In the genomic region with DNA sequence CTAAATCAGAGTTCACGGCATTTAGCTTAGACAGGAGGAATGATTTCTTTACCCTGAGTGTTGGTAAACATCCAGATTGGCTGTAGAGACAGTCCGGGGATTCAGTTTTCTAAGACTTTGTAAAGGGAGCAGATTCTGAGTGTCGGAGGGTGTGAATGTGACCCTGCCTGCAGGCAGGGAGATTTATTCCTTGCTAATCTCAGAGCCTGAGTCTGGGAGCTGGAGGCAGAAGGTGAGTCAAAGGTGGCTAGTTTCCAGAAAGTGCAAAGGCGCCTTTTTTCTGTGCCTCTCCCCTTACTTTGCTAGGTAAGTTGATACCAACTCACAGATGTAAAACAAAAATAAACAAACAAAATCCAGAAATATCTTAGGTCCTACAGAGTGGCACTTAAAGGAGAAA, we compare ENCODE assay signal across 21 cellular contexts. TPM values are rescaled to one million over a fixed set of nuclear protein-coding genes. Genes with fewer than 3 reads are reported as not detected.
DNase-seq lines count a peak whose midpoint lies in the region; FAIRE-seq and TF ChIP-seq lines count a peak whose summit lies in the region.
"Had no signal": no experiment of that assay in that cellular context is flagged by ENCODE, and none has a peak within 500 bp of the region (broad histone marks: within the 10 kb centered on the region; RNA-seq: fewer than 3 reads in every experiment).

No MANE protein-coding gene starts in this region.

- H4K8ac ChIP-seq in mesendoderm (ENCODE audit: low read depth, low read length), result no peak overlapping the region

- no peaks in the 10 kb centered on the region for H3K27me3 ChIP-seq in bronchial epithelial cell (ENCODE audit: control insufficient read depth, insufficient read depth, low read length)
- H3K27me3 ChIP-seq in mesendoderm (ENCODE audit: insufficient read depth, low read length, poor library complexity), result no peaks in the 10 kb centered on the region
- H3K27me3 ChIP-seq: body of pancreas had no signal

- no peak for TF ChIP-seq CTCF in bronchial epithelial cell (IDR thresholded peaks at IDR 0.05; ENCODE audit: insufficient read depth, low read length, severe bottlenecking)

- H2BK5ac ChIP-seq in mesendoderm (ENCODE audit: low read length), result no peak overlapping the region

- WGBS in mesendoderm (ENCODE audit: extremely low coverage, insufficient coverage, low lambda C conversion rate), result no CpG with 5 or more reads among the region's 4 CpGs

- DNase-seq in M059J (ENCODE audit: low read depth), result peak; percentile 54
- DNase-seq in bronchial epithelial cell (ENCODE audit: low read depth), result peak; percentile 53
- no peak for DNase-seq in mesendoderm
- DNase-seq in substantia nigra (lab: John Stamatoyannopoulos, UW), result peak in 1 of 49 donors; percentile 19
- no peak for DNase-seq in dermis blood vessel endothelial cell
- DNase-seq in effector CD4-positive, alpha-beta T cell, result no peak
- DNase-seq in GDM1 (lab: John Stamatoyannopoulos, UW), result no peak
- DNase-seq: body of pancreas; CD4-positive, alpha-beta T cell; cortex of kidney; GF-D8; H7; hypothalamus; NCI-H2171; NCI-H526; right cardiac atrium; T-helper 2 cell; WERI-Rb-1 had no signal

- H2AK5ac ChIP-seq in mesendoderm (ENCODE audit: low read length), result no peak overlapping the region

- no peak overlapping the region for H3K4me2 ChIP-seq in mesendoderm (ENCODE audit: low read length)

- H3K79me1 ChIP-seq in mesendoderm (ENCODE audit: low read length), result peaks cover 20% of the 10 kb centered on the region

- peaks cover 9% of the 10 kb centered on the region for H3K4me1 ChIP-seq in mesendoderm (ENCODE audit: control insufficient read depth, low read depth, low read length)

- peaks cover 13% of the 10 kb centered on the region for H3K79me2 ChIP-seq in mesendoderm (ENCODE audit: control insufficient read depth, insufficient read depth, low read length)

- no peak overlapping the region for H2BK15ac ChIP-seq in mesendoderm (replicated peaks; ENCODE audit: low read depth)

- H3K27ac ChIP-seq in mesendoderm (ENCODE audit: low read depth, low read length) (no peak overlapping the region), substantia nigra (ENCODE audit: low read depth, low read length, poor library complexity, severe bottlenecking) (peak overlapping the region; percentile 4)
- H3K27ac ChIP-seq: SK-N-MC, thoracic aorta, WERI-Rb-1 had no signal

- H3K4ac ChIP-seq in mesendoderm (ENCODE audit: low read depth, low read length), result no peak overlapping the region

- H3K9ac ChIP-seq in mesendoderm (ENCODE audit: low read length), result no peak overlapping the region

- no peak overlapping the region for H3K23ac ChIP-seq in mesendoderm (ENCODE audit: low read length)

- peak overlapping the region; percentile 39 for H3K56ac ChIP-seq in mesendoderm (ENCODE audit: low read length)

- H4K5ac ChIP-seq in mesendoderm (ENCODE audit: low read length), result no peak overlapping the region

- H3K4me3 ChIP-seq in bronchial epithelial cell (ENCODE audit: low read depth, low read length) (no peak overlapping the region), mesendoderm (ENCODE audit: low read length) (no peak overlapping the region)
- H3K4me3 ChIP-seq: body of pancreas, SK-N-MC, thoracic aorta had no signal

- no peak for FAIRE-seq in bronchial epithelial cell (lab: Jason Lieb, UNC)
- FAIRE-seq: islet of Langerhans had no signal

- no peak overlapping the region for H3K18ac ChIP-seq in mesendoderm (ENCODE audit: low read length)

- no peak overlapping the region for H2BK120ac ChIP-seq in mesendoderm (ENCODE audit: low read depth, low read length)

- H3K36me3 ChIP-seq in bronchial epithelial cell (ENCODE audit: control insufficient read depth, insufficient read depth, low read length) (peaks cover 1% of the 10 kb centered on the region), mesendoderm (ENCODE audit: control insufficient read depth, insufficient read depth, low read length) (peaks cover 7% of the 10 kb centered on the region)
- H3K36me3 ChIP-seq: thoracic aorta had no signal

RNA-seq across cellular contexts. Expression of gene ATP1B1, which starts 11.7 kb away (rescaled TPM):
- total RNA-seq in M059J (2014; rRNA removed; shearing (Covaris generic)), result 68.2 and 71.0 TPM in 2 replicates
- total RNA-seq in bronchial epithelial cell, result 49.0 and 79.4 TPM in 2 replicates
- polyA plus RNA-seq in mesendoderm (2013, experiment 1 of 2), result 33.8 TPM
- polyA plus RNA-seq in mesendoderm (2013, experiment 2 of 2), result 36.1 TPM
- total RNA-seq in dermis blood vessel endothelial cell, result 6.3 and 8.5 TPM in 2 replicates

Comparison
In these comparisons a context has a peak if more than half of its experiments do, and no peak if none do; other contexts are left out.
1. DNase-seq: peak in M059J (single experiment) and bronchial epithelial cell (single experiment); none in mesendoderm (single experiment), dermis blood vessel endothelial cell (single experiment), effector CD4-positive, alpha-beta T cell (single experiment) and GDM1 (single experiment).